Comparison of ENCODE assay signal across 19 cellular contexts in genomic region chr5:138563340-138564118, GRCh38. TPM values are rescaled to one million over a fixed set of nuclear protein-coding genes. Genes with fewer than 3 reads are reported as not detected.
DNase-seq lines count a peak whose midpoint lies in the region; ATAC-seq and TF ChIP-seq lines count a peak whose summit lies in the region.
"Had no signal": no experiment of that assay in that cellular context is flagged by ENCODE, and none has a peak within 500 bp of the region (broad histone marks: within the 10 kb centered on the region; RNA-seq: fewer than 3 reads in every experiment).

No MANE protein-coding gene starts in this region.

- H3K4me3 Mint-ChIP-seq in CD4-positive, alpha-beta T cell, result peak overlapping the region; percentile 16
- no peak overlapping the region for H3K4me3 Mint-ChIP-seq in activated CD4-positive, alpha-beta memory T cell treated with anti-CD3 and anti-CD28 coated beads for 36 hours
- H3K4me3 Mint-ChIP-seq in endothelial cell (ENCODE audit: unreplicated experiment), result peak overlapping the region; percentile 19
- no peak overlapping the region for H3K4me3 Mint-ChIP-seq in Caco-2 (ENCODE audit: unreplicated experiment)
- H3K4me3 Mint-ChIP-seq: B cell had no signal

- peak overlapping the region; percentile 2 for H3K27ac Mint-ChIP-seq in CD4-positive, alpha-beta T cell
- H3K27ac Mint-ChIP-seq in activated CD4-positive, alpha-beta memory T cell treated with anti-CD3 and anti-CD28 coated beads for 36 hours, result peak overlapping the region; percentile 63
- H3K27ac Mint-ChIP-seq in endothelial cell (ENCODE audit: unreplicated experiment) (peak overlapping the region; percentile 37), Caco-2 (ENCODE audit: unreplicated experiment) (no peak overlapping the region)
- H3K27ac Mint-ChIP-seq: B cell had no signal

- H3K27ac ChIP-seq in A673 (ENCODE audit: low read depth, low read length, poor library complexity, severe bottlenecking), result peak overlapping the region; percentile 1
- H3K27ac ChIP-seq in CD4-positive, alpha-beta T cell (ENCODE audit: low read depth, low read length), result no peak overlapping the region
- H3K27ac ChIP-seq: skin epidermis had no signal

- H3K36me3 Mint-ChIP-seq in CD4-positive, alpha-beta T cell (ENCODE audit: low read depth), result peaks cover 96% of the 10 kb centered on the region
- peaks cover 71% of the 10 kb centered on the region for H3K36me3 Mint-ChIP-seq in activated CD4-positive, alpha-beta memory T cell treated with anti-CD3 and anti-CD28 coated beads for 36 hours
- H3K36me3 Mint-ChIP-seq in endothelial cell (ENCODE audit: low read depth, unreplicated experiment), result peaks cover 55% of the 10 kb centered on the region
- H3K36me3 Mint-ChIP-seq in Caco-2 (ENCODE audit: insufficient read depth, unreplicated experiment), result peaks cover 95% of the 10 kb centered on the region

- H3K9me3 ChIP-seq in A673 (ENCODE audit: low read depth, low read length, poor library complexity, severe bottlenecking) (no peaks in the 10 kb centered on the region), Caco-2 (no peaks in the 10 kb centered on the region)
- no peaks in the 10 kb centered on the region for H3K9me3 ChIP-seq in CD4-positive, alpha-beta T cell (ENCODE audit: control insufficient read depth, low read length)

- DNase-seq in A673 (ENCODE audit: low spot score) (no peak), endothelial cell (ENCODE audit: low spot score) (no peak), Caco-2 (no peak)
- DNase-seq in CD4-positive, alpha-beta T cell, result no peak
- no peak for DNase-seq in activated CD4-positive, alpha-beta memory T cell treated with anti-CD3 and anti-CD28 coated beads for 36 hours
- DNase-seq: activated CD4-positive, alpha-beta T cell treated with anti-CD3 and anti-CD28 coated beads for 48 hours; GDM1; HCEC 1CT; NCI-H1092 treated with DMSO at 0.1 percent for 48 hours; NCI-H2081 treated with DMSO at 0.1 percent for 48 hours; NCI-H524; OCI-M1; posterior cingulate gyrus; stimulated activated CD4-positive, alpha-beta T cell treated with anti-CD3 and anti-CD28 coated beads, Interleukin-4, amount 100 ng/mL, for 1 hour; T1000 had no signal

- intact Hi-C loops in A673 (cut with micrococcal nuclease; ENCODE audit: unreplicated experiment), result no loop called here
- intact Hi-C loops in CD4-positive, alpha-beta T cell (cut with DNase I, micrococcal nuclease), result no loop called here
- intact Hi-C loops in activated CD4-positive, alpha-beta memory T cell treated with anti-CD3 and anti-CD28 coated beads for 36 hours (cut with micrococcal nuclease), result no loop called here
- intact Hi-C loops in Caco-2 (cut with micrococcal nuclease; ENCODE audit: unreplicated experiment), result no loop called here

- CTCF ChIA-PET in A673 (lab: Charles Lee), result no interaction called here
- CTCF ChIA-PET in CD4-positive, alpha-beta T cell (lab: Charles Lee), result interaction anchor here (1.1 kb wide), 2 partner anchors 15 to 16 kb away, joined by 3 read pairs; no protein-coding TSS in a partner anchor
- CTCF ChIA-PET in activated CD4-positive, alpha-beta memory T cell treated with anti-CD3 and anti-CD28 coated beads for 36 hours (lab: Charles Lee), result interaction anchor here (1.9 kb wide), 1 partner anchor 15 kb away, joined by 4 read pairs; no protein-coding TSS in a partner anchor
- CTCF ChIA-PET in Caco-2 (lab: Charles Lee), result no interaction called here

- H3K27me3 ChIP-seq in A673 (replicated peaks; ENCODE audit: insufficient read depth, low read depth, low read length, poor library complexity), result no peaks in the 10 kb centered on the region
- no peaks in the 10 kb centered on the region for H3K27me3 ChIP-seq in CD4-positive, alpha-beta T cell (ENCODE audit: control insufficient read depth, insufficient read depth, low read length)
- no peaks in the 10 kb centered on the region for H3K27me3 ChIP-seq in Caco-2 (replicated peaks; ENCODE audit: control insufficient read depth, insufficient read depth, low read length)

- H3K4me1 Mint-ChIP-seq in CD4-positive, alpha-beta T cell (ENCODE audit: low read depth), result peaks cover 57% of the 10 kb centered on the region
- peaks cover 64% of the 10 kb centered on the region for H3K4me1 Mint-ChIP-seq in activated CD4-positive, alpha-beta memory T cell treated with anti-CD3 and anti-CD28 coated beads for 36 hours (ENCODE audit: low read depth)
- H3K4me1 Mint-ChIP-seq in endothelial cell (ENCODE audit: unreplicated experiment) (no peaks in the 10 kb centered on the region), Caco-2 (ENCODE audit: low read depth, unreplicated experiment) (peaks cover 16% of the 10 kb centered on the region)

- no peak for TF ChIP-seq CTCF in A673 (conservative IDR thresholded peaks at IDR 0.05; ENCODE audit: low read depth, low read length)
- TF ChIP-seq CTCF in CD4-positive, alpha-beta T cell (IDR thresholded peaks at IDR 0.05), result no peak
- TF ChIP-seq CTCF in endothelial cell (IDR thresholded peaks at IDR 0.05; ENCODE audit: unreplicated experiment), result no peak
- TF ChIP-seq CTCF in Caco-2 (IDR thresholded peaks at IDR 0.05; ENCODE audit: insufficient read depth in 1 of 2, low read depth in 1 of 2, low read length in 1 of 2, severe bottlenecking in 1 of 2, unreplicated experiment in 1 of 2), result no peak

- POLR2A ChIA-PET in A673 (lab: Charles Lee; ENCODE audit: low non-redundant PET), result no interaction called here
- POLR2A ChIA-PET in CD4-positive, alpha-beta T cell (lab: Charles Lee), result interaction anchor here (1.0 to 2.2 kb wide), 2 partner anchors 12 to 20 kb away, joined by 4 to 7 read pairs; partner anchors contain the start of genes ETF1 and HSPA9
- POLR2A ChIA-PET in activated CD4-positive, alpha-beta memory T cell treated with anti-CD3 and anti-CD28 coated beads for 36 hours (lab: Charles Lee), result interaction anchor here (1.1 to 3.2 kb wide), 3 partner anchors 8 to 20 kb away, joined by 4 to 16 read pairs (median 7); partner anchors contain the start of gene HSPA9
- POLR2A ChIA-PET in Caco-2 (lab: Charles Lee), result no interaction called here

- H3K9me3 Mint-ChIP-seq in CD4-positive, alpha-beta T cell, result no peaks in the 10 kb centered on the region
- no peaks in the 10 kb centered on the region for H3K9me3 Mint-ChIP-seq in activated CD4-positive, alpha-beta memory T cell treated with anti-CD3 and anti-CD28 coated beads for 36 hours
- H3K9me3 Mint-ChIP-seq in endothelial cell (ENCODE audit: unreplicated experiment), result no peaks in the 10 kb centered on the region
- H3K9me3 Mint-ChIP-seq in Caco-2 (ENCODE audit: unreplicated experiment), result no peaks in the 10 kb centered on the region

- H3K4me1 ChIP-seq in A673 (ENCODE audit: insufficient read depth, low read length, poor library complexity, severe bottlenecking), result no peaks in the 10 kb centered on the region
- no peaks in the 10 kb centered on the region for H3K4me1 ChIP-seq in Caco-2

- no peak for ATAC-seq in CD4-positive, alpha-beta T cell (ENCODE audit: poor library complexity)
- ATAC-seq in HG03565 (IDR thresholded peaks at IDR 0.05; ENCODE audit: unreplicated experiment), result no peak
- no peak for ATAC-seq in GM18868 (IDR thresholded peaks at IDR 0.05; ENCODE audit: unreplicated experiment)

- BruUV-seq in A673 (replicated peaks; lab: Mats Ljungman, UMichigan) (no TSS peak), Caco-2 (replicated peaks; lab: Mats Ljungman, UMichigan) (no TSS peak)

- H3K4me3 ChIP-seq in A673 (ENCODE audit: low read depth, low read length, poor library complexity, severe bottlenecking) (no peak overlapping the region), Caco-2 (ENCODE audit: low read depth, low read length) (no peak overlapping the region)
- H3K4me3 ChIP-seq: skin epidermis had no signal

- no peaks in the 10 kb centered on the region for H3K27me3 Mint-ChIP-seq in CD4-positive, alpha-beta T cell
- no peaks in the 10 kb centered on the region for H3K27me3 Mint-ChIP-seq in activated CD4-positive, alpha-beta memory T cell treated with anti-CD3 and anti-CD28 coated beads for 36 hours
- H3K27me3 Mint-ChIP-seq in endothelial cell (ENCODE audit: unreplicated experiment) (peaks cover 2% of the 10 kb centered on the region), Caco-2 (ENCODE audit: insufficient read depth, unreplicated experiment) (no peaks in the 10 kb centered on the region)
- H3K27me3 Mint-ChIP-seq: B cell had no signal

- H3K36me3 ChIP-seq in A673 (ENCODE audit: insufficient read depth, low read length, poor library complexity, severe bottlenecking) (peaks cover 96% of the 10 kb centered on the region), Caco-2 (ENCODE audit: control insufficient read depth, insufficient read depth, low read length) (peaks cover 8% of the 10 kb centered on the region)

RNA-seq across cellular contexts. Expression of gene HSPA9, which starts 11.7 kb away (rescaled TPM):
- 502 TPM in 2 replicates for total RNA-seq in A673 (2021)
- 100 to 1,000 TPM; 354 to 366 TPM for total RNA-seq in CD4-positive, alpha-beta T cell
- 100 to 1,000 TPM; 358 to 368 TPM for total RNA-seq in activated CD4-positive, alpha-beta memory T cell treated with anti-CD3 and anti-CD28 coated beads for 36 hours
- total RNA-seq in endothelial cell (ENCODE audit: unreplicated experiment), result 128 TPM
- total RNA-seq in Caco-2 (2022), result 533 and 537 TPM in 2 replicates

RNA-seq across cellular contexts. Expression of gene ETF1, which starts 20.5 kb away (rescaled TPM):
- total RNA-seq in A673 (2021) (172 and 191 TPM in 2 replicates), endothelial cell (ENCODE audit: unreplicated experiment) (84.7 TPM), Caco-2 (2022) (179 and 184 TPM in 2 replicates)
- 100 to 1,000 TPM; 178 to 187 TPM for total RNA-seq in CD4-positive, alpha-beta T cell
- total RNA-seq in activated CD4-positive, alpha-beta memory T cell treated with anti-CD3 and anti-CD28 coated beads for 36 hours, result 100 to 1,000 TPM; 131 to 132 TPM

Comparison
In these comparisons a context has a peak if more than half of its experiments do, and no peak if none do; other contexts are left out.
1. H3K4me3 Mint-ChIP-seq: peak in CD4-positive, alpha-beta T cell (single experiment) and endothelial cell (single experiment); none in activated CD4-positive, alpha-beta memory T cell treated with anti-CD3 and anti-CD28 coated beads for 36 hours (single experiment) and Caco-2 (single experiment).
2. CTCF ChIA-PET loops: an anchor here in CD4-positive, alpha-beta T cell (1.1 kb wide) and activated CD4-positive, alpha-beta memory T cell treated with anti-CD3 and anti-CD28 coated beads for 36 hours (1.9 kb wide); none called in A673 and Caco-2.
3. POLR2A ChIA-PET loops: an anchor here in CD4-positive, alpha-beta T cell (1.0 to 2.2 kb wide) and activated CD4-positive, alpha-beta memory T cell treated with anti-CD3 and anti-CD28 coated beads for 36 hours (1.1 to 3.2 kb wide); none called in A673 and Caco-2.